Comparison of ENCODE assay signal across 13 cellular contexts in genomic region chr18:46051731-46052461, GRCh38. TPM values are rescaled to one million over a fixed set of nuclear protein-coding genes. Genes with fewer than 3 reads are reported as not detected.
DNase-seq lines count a peak whose midpoint lies in the region; ATAC-seq, FAIRE-seq and TF ChIP-seq lines count a peak whose summit lies in the region.
"Had no signal": no experiment of that assay in that cellular context is flagged by ENCODE, and none has a peak within 500 bp of the region (broad histone marks: within the 10 kb centered on the region; RNA-seq: fewer than 3 reads in every experiment).

No MANE protein-coding gene starts in this region.

- H3K27me3 ChIP-seq in Caco-2 (replicated peaks; ENCODE audit: control insufficient read depth, insufficient read depth, low read length): no peaks in the 10 kb centered on the region
- H3K27me3 ChIP-seq in gastroesophageal sphincter: no peaks in the 10 kb centered on the region
- H3K27me3 ChIP-seq in small intestine (ENCODE audit: control insufficient read depth in 2 of 2, insufficient read depth in 2 of 2, low read length in 2 of 2): no peaks in the 10 kb centered on the region
- H3K27me3 ChIP-seq: MG63 had no signal

- CTCF ChIA-PET in Caco-2 (lab: Charles Lee): interaction anchor here (0.9 kb wide), 1 partner anchor 15 kb away, joined by 3 read pairs; no protein-coding TSS in a partner anchor

- H3K27ac ChIP-seq in gastroesophageal sphincter (no peak overlapping the region), small intestine (ENCODE audit: low read depth in 1 of 2, low read length in 1 of 2) (no peak overlapping the region)
- H3K27ac ChIP-seq: parathyroid adenoma had no signal

- peaks cover 18% of the 10 kb centered on the region for H3K4me1 Mint-ChIP-seq in Caco-2 (ENCODE audit: low read depth, unreplicated experiment)
- H3K4me1 Mint-ChIP-seq in T-helper 17 cell: peaks cover 26% of the 10 kb centered on the region
- H3K4me1 Mint-ChIP-seq in osteocyte (ENCODE audit: unreplicated experiment): peaks cover 15% of the 10 kb centered on the region

- BruUV-seq in Caco-2 (replicated peaks; lab: Mats Ljungman, UMichigan): TSS peak; percentile 50

- no peak overlapping the region for H3K27ac Mint-ChIP-seq in Caco-2 (ENCODE audit: unreplicated experiment)
- H3K27ac Mint-ChIP-seq in T-helper 17 cell: peak overlapping the region; percentile 14
- H3K27ac Mint-ChIP-seq in osteocyte (ENCODE audit: unreplicated experiment): no peak overlapping the region

- ATAC-seq in T-helper 17 cell: peak; percentile 23
- ATAC-seq in gastroesophageal sphincter: peak; percentile 41

- no peak for TF ChIP-seq EP300 in gastroesophageal sphincter (IDR thresholded peaks at IDR 0.05)

- WGBS in gastroesophageal sphincter (ENCODE audit: low coverage in 1 of 2), 2 donors: 57 to 68% methylated on average over 4 of the region's 6 CpGs
- 74 to 76% (median 75%) methylated on average over 6 of the region's 6 CpGs for WGBS in small intestine, 3 donors

- no peak for FAIRE-seq in small intestine (lab: Jason Lieb, UNC)

- H3K36me3 ChIP-seq in Caco-2 (ENCODE audit: control insufficient read depth, insufficient read depth, low read length) (no peaks in the 10 kb centered on the region), gastroesophageal sphincter (no peaks in the 10 kb centered on the region), small intestine (ENCODE audit: control insufficient read depth in 2 of 2, insufficient read depth in 2 of 2, low read length in 2 of 2) (no peaks in the 10 kb centered on the region)
- H3K36me3 ChIP-seq: MG63 had no signal

- H3K36me3 Mint-ChIP-seq in Caco-2 (ENCODE audit: insufficient read depth, unreplicated experiment) (no peaks in the 10 kb centered on the region), T-helper 17 cell (ENCODE audit: low read depth) (no peaks in the 10 kb centered on the region), osteocyte (ENCODE audit: unreplicated experiment) (no peaks in the 10 kb centered on the region)
- H3K36me3 Mint-ChIP-seq: CD8-positive, alpha-beta memory T cell had no signal

- TF ChIP-seq POLR2A in gastroesophageal sphincter (IDR thresholded peaks at IDR 0.05): no peak

- no peaks in the 10 kb centered on the region for H3K9me3 ChIP-seq in Caco-2
- H3K9me3 ChIP-seq in T-helper 17 cell (ENCODE audit: control insufficient read depth, low read length, poor library complexity, severe bottlenecking): no peaks in the 10 kb centered on the region
- no peaks in the 10 kb centered on the region for H3K9me3 ChIP-seq in gastroesophageal sphincter
- no peaks in the 10 kb centered on the region for H3K9me3 ChIP-seq in small intestine (ENCODE audit: control insufficient read depth, low read depth)
- H3K9me3 ChIP-seq: MG63 had no signal

- no peak overlapping the region for H3K4me3 ChIP-seq in Caco-2 (ENCODE audit: low read depth, low read length)
- H3K4me3 ChIP-seq in gastroesophageal sphincter: no peak overlapping the region
- no peak overlapping the region for H3K4me3 ChIP-seq in small intestine (ENCODE audit: low read depth in 1 of 2, low read length in 2 of 2)
- H3K4me3 ChIP-seq: MG63 had no signal

- POLR2A ChIA-PET in Caco-2 (lab: Charles Lee): interaction anchor here (0.8 kb wide), 1 partner anchor 22 kb away, joined by 3 read pairs; no protein-coding TSS in a partner anchor

- DNase-seq in Caco-2 (peak; percentile 64 to 72), T-helper 17 cell (no peak), osteocyte (ENCODE audit: extremely low spot score, unreplicated experiment) (peak; percentile 59), NOMO-1 (lab: John Stamatoyannopoulos, UW; ENCODE audit: unreplicated experiment in 2 of 2) (no peak), small intestine (no peak), iPS-NIHi11 (ENCODE audit: low spot score) (no peak), GOT3 (lab: John Stamatoyannopoulos, UW) (no peak)
- DNase-seq: caudate nucleus; CD8-positive, alpha-beta memory T cell; MG63; NCI-H82 had no signal

- H3K4me1 ChIP-seq in Caco-2: peaks cover 16% of the 10 kb centered on the region
- H3K4me1 ChIP-seq in gastroesophageal sphincter: no peaks in the 10 kb centered on the region
- no peaks in the 10 kb centered on the region for H3K4me1 ChIP-seq in small intestine (ENCODE audit: control insufficient read depth in 2 of 2, insufficient read depth in 1 of 2, low read depth in 1 of 2, low read length in 1 of 2)
- H3K4me1 ChIP-seq: parathyroid adenoma had no signal

- intact Hi-C loops in Caco-2 (cut with micrococcal nuclease; ENCODE audit: unreplicated experiment): loop anchor here (1.0 kb wide), 2 partner anchors 21 to 36 kb away; no protein-coding TSS in a partner anchor

- H3K27me3 Mint-ChIP-seq in Caco-2 (ENCODE audit: insufficient read depth, unreplicated experiment) (no peaks in the 10 kb centered on the region), T-helper 17 cell (no peaks in the 10 kb centered on the region), osteocyte (ENCODE audit: unreplicated experiment) (no peaks in the 10 kb centered on the region)
- H3K27me3 Mint-ChIP-seq: CD8-positive, alpha-beta memory T cell had no signal

- TF ChIP-seq CTCF in Caco-2 (IDR thresholded peaks at IDR 0.05; ENCODE audit: insufficient read depth in 1 of 2, low read depth in 1 of 2, low read length in 1 of 2, severe bottlenecking in 1 of 2, unreplicated experiment in 1 of 2) (no peak), gastroesophageal sphincter (IDR thresholded peaks at IDR 0.05) (no peak), osteocyte (IDR thresholded peaks at IDR 0.05) (no peak)

- H3K9me3 Mint-ChIP-seq in Caco-2 (ENCODE audit: unreplicated experiment) (no peaks in the 10 kb centered on the region), osteocyte (ENCODE audit: unreplicated experiment) (no peaks in the 10 kb centered on the region)
- H3K9me3 Mint-ChIP-seq: CD8-positive, alpha-beta memory T cell had no signal

- H3K4me3 Mint-ChIP-seq in Caco-2 (ENCODE audit: unreplicated experiment) (peak overlapping the region; percentile 27), T-helper 17 cell (no peak overlapping the region), osteocyte (ENCODE audit: unreplicated experiment) (no peak overlapping the region)

RNA-seq across cellular contexts. Expression of gene PSTPIP2, which starts 20.2 kb away (rescaled TPM):
- 13.3 and 13.7 TPM in 2 replicates for total RNA-seq in Caco-2 (2022)
- total RNA-seq in T-helper 17 cell: 10 to 100 TPM; 13.1 to 15.8 TPM
- 10 to 100 TPM in 1 of 4 donors, 1 to 10 TPM in 3; 6.5 to 10.7 (median 8.7) TPM for total RNA-seq in gastroesophageal sphincter
- 4.5 TPM in 2 replicates for total RNA-seq in osteocyte
- polyA plus RNA-seq in small intestine: 1 to 10 TPM; 2.0 to 4.6 (median 3.8) TPM

RNA-seq across cellular contexts. Expression of gene ATP5F1A, which starts 46.2 kb away (rescaled TPM):
- total RNA-seq in Caco-2 (2022) (349 and 401 TPM in 2 replicates), T-helper 17 cell (100 to 1,000 TPM; 171 to 200 TPM), gastroesophageal sphincter (100 to 1,000 TPM; 461 to 688 (median 605) TPM), osteocyte (346 and 359 TPM in 2 replicates)
- 100 to 1,000 TPM; 585 to 675 (median 631) TPM for polyA plus RNA-seq in small intestine

RNA-seq across cellular contexts. Expression of gene HAUS1, which starts 52.3 kb away (rescaled TPM):
- total RNA-seq in Caco-2 (2022): 28.2 and 29.5 TPM in 2 replicates
- 10 to 100 TPM; 14.9 to 15.8 TPM for total RNA-seq in T-helper 17 cell
- total RNA-seq in gastroesophageal sphincter: 10 to 100 TPM; 16.2 to 36.0 (median 33.6) TPM
- total RNA-seq in osteocyte: 37.0 and 37.3 TPM in 2 replicates
- polyA plus RNA-seq in small intestine: 10 to 100 TPM; 15.7 to 32.7 (median 23.2) TPM

Comparison
In these comparisons a context has a peak if more than half of its experiments do, and no peak if none do; other contexts are left out.
1. DNase-seq: peak in Caco-2 (2 of 2) and osteocyte (single experiment); none in T-helper 17 cell (0 of 3), NOMO-1 (0 of 2), small intestine (single experiment), iPS-NIHi11 (single experiment) and GOT3 (single experiment).